1 cellular context compared by ENCODE assay signal in genomic region chr1:27026621-27027574, GRCh38.
TF ChIP-seq lines count a peak whose summit lies in the region.

No MANE protein-coding gene starts in this region.

TF ChIP-seq in K562, 482 proteins besides CTCF, POLR2A, EP300 and RAD21 (continued from another document and continues in another):
- peak; percentile 40; the same call in 1 of the 2 replicates for TF ChIP-seq TAL1 (IDR thresholded peaks at IDR 0.05)
- TF ChIP-seq ZNF217 (CRISPR knock-in tag; IDR thresholded peaks at IDR 0.05) = no peak
- TF ChIP-seq RBM34 (IDR thresholded peaks at IDR 0.05; ENCODE audit: borderline replicate concordance, insufficient read depth, low read length) = no peak
- no peak for TF ChIP-seq ETV6 (IDR thresholded peaks at IDR 0.05; ENCODE audit: borderline replicate concordance in 1 of 2, low read depth in 2 of 2, low read length in 1 of 2)
- no peak for TF ChIP-seq ETV6 (CRISPR knock-in tag; IDR thresholded peaks at IDR 0.05; ENCODE audit: borderline replicate concordance)
- no peak for TF ChIP-seq ZC3H4 (CRISPR knock-in tag; IDR thresholded peaks at IDR 0.05; ENCODE audit: borderline replicate concordance)
- peak; percentile 85 for TF ChIP-seq ZNF592 (IDR thresholded peaks at IDR 0.05)
- TF ChIP-seq SMARCB1 (IDR thresholded peaks at IDR 0.05; ENCODE audit: insufficient read length, low read depth) = peak; percentile 49
- no peak for TF ChIP-seq NR2F6 (CRISPR knock-in tag; IDR thresholded peaks at IDR 0.05)
- no peak for TF ChIP-seq ZNF561 (CRISPR knock-in tag; conservative IDR thresholded peaks at IDR 0.05)
- TF ChIP-seq TRIM28 (IDR thresholded peaks at IDR 0.05) = no peak; the same call in 1 of the 2 replicates
- TF ChIP-seq NCOA4 (IDR thresholded peaks at IDR 0.05; ENCODE audit: partially characterized antibody) = no peak
- TF ChIP-seq CREB1 (IDR thresholded peaks at IDR 0.05) = no peak
- TF ChIP-seq CREB1 (CRISPR knock-in tag; IDR thresholded peaks at IDR 0.05) = peak; percentile 23; the same call in 1 of the 2 replicates
- no peak for TF ChIP-seq ZNF324 (CRISPR knock-in tag; IDR thresholded peaks at IDR 0.05)
- no peak for TF ChIP-seq ZNF407 (IDR thresholded peaks at IDR 0.05; ENCODE audit: low read depth)
- peak; percentile 83; the same call in 1 of the 2 replicates for TF ChIP-seq DPF2 (IDR thresholded peaks at IDR 0.05)
- TF ChIP-seq BCL6 (CRISPR knock-in tag; IDR thresholded peaks at IDR 0.05) = no peak
- TF ChIP-seq ATF7 (IDR thresholded peaks at IDR 0.05) = peak; percentile 49
- TF ChIP-seq POLR2AphosphoS2 (IDR thresholded peaks at IDR 0.05; ENCODE audit: low read length) = no peak
- no peak for TF ChIP-seq KLF6 (CRISPR knock-in tag; IDR thresholded peaks at IDR 0.05; ENCODE audit: borderline replicate concordance)
- TF ChIP-seq ZNF707 (CRISPR knock-in tag; conservative IDR thresholded peaks at IDR 0.05) = no peak
- 0 out of 2 replicates have a peak, but pooled peaks have one; percentile 11 for TF ChIP-seq EHMT2 (IDR thresholded peaks at IDR 0.05)
- no peak for TF ChIP-seq ZNF232 (CRISPR knock-in tag; IDR thresholded peaks at IDR 0.05)
- no peak for TF ChIP-seq SNRNP70 (optimal IDR thresholded peaks at IDR 0.05; ENCODE audit: low read depth, low read length)
- TF ChIP-seq ESRRA (IDR thresholded peaks at IDR 0.05; ENCODE audit: borderline replicate concordance, low read depth) = peak; percentile 92
- no peak for TF ChIP-seq HNRNPLL (IDR thresholded peaks at IDR 0.05; ENCODE audit: low read depth, low read length, poor library complexity, severe bottlenecking)
- TF ChIP-seq ARID2 (IDR thresholded peaks at IDR 0.05) = no peak
- no peak; the same call in 1 of the 2 replicates for TF ChIP-seq EP400 (IDR thresholded peaks at IDR 0.05)
- TF ChIP-seq STAG1 (CRISPR knock-in tag; IDR thresholded peaks at IDR 0.05; ENCODE audit: borderline replicate concordance) = no peak
- TF ChIP-seq MEIS2 (IDR thresholded peaks at IDR 0.05; ENCODE audit: partially characterized antibody) = no peak
- no peak for TF ChIP-seq FOXA1 (IDR thresholded peaks at IDR 0.05; ENCODE audit: borderline replicate concordance)
- 0 out of 2 replicates have a peak, but pooled peaks have one; percentile 32 for TF ChIP-seq MYC (IDR thresholded peaks at IDR 0.05; ENCODE audit: low read depth, low read length)
- 0 out of 2 replicates have a peak, but pooled peaks have one; percentile 53 for TF ChIP-seq MYC (CRISPR knock-in tag; IDR thresholded peaks at IDR 0.05; ENCODE audit: borderline replicate concordance, low read depth)
- TF ChIP-seq NEUROD1 (IDR thresholded peaks at IDR 0.05; ENCODE audit: borderline replicate concordance, low read depth, low read length, partially characterized antibody) = peak; percentile 40
- TF ChIP-seq NFIC (IDR thresholded peaks at IDR 0.05) = peak; percentile 2; the same call in 1 of the 2 replicates
- TF ChIP-seq TAF1 (IDR thresholded peaks at IDR 0.05; ENCODE audit: control insufficient read depth, extremely low read depth, insufficient read depth, low read length, severe bottlenecking) = no peak
- TF ChIP-seq HDAC2 (IDR thresholded peaks at IDR 0.05) = peak; percentile 73
- TF ChIP-seq ZNF316 (IDR thresholded peaks at IDR 0.05) = peak; percentile 87
- TF ChIP-seq ZFX (CRISPR knock-in tag; IDR thresholded peaks at IDR 0.05) = peak; percentile 78
- TF ChIP-seq ZNF589 (CRISPR knock-in tag; IDR thresholded peaks at IDR 0.05; ENCODE audit: low read depth) = peak; percentile 69; the same call in 1 of the 2 replicates
- 0 out of 2 replicates have a peak, but pooled peaks have one; percentile 43 for TF ChIP-seq ZBTB40 (IDR thresholded peaks at IDR 0.05)
- TF ChIP-seq ZBTB40 (CRISPR knock-in tag; IDR thresholded peaks at IDR 0.05) = no peak
- no peak for TF ChIP-seq RBM25 (IDR thresholded peaks at IDR 0.05; ENCODE audit: low read depth, low read length, severe bottlenecking)
- peak in 1 of 2 experiments; percentile 72 for TF ChIP-seq FOXK2 (conservative IDR thresholded peaks at IDR 0.05 in 1 of 2, IDR thresholded peaks at IDR 0.05 in 1 of 2; ENCODE audit: low read depth in 2 of 2)
- TF ChIP-seq MAFK (IDR thresholded peaks at IDR 0.05; ENCODE audit: low read length) = peak; percentile 4; the same call in 1 of the 2 replicates
- no peak for TF ChIP-seq LARP7 (IDR thresholded peaks at IDR 0.05)
